1 cellular context compared by ENCODE assay signal in genomic region chr1:52141513-52142219, GRCh38.
TF ChIP-seq lines count a peak whose summit lies in the region.

A gene with protein sequence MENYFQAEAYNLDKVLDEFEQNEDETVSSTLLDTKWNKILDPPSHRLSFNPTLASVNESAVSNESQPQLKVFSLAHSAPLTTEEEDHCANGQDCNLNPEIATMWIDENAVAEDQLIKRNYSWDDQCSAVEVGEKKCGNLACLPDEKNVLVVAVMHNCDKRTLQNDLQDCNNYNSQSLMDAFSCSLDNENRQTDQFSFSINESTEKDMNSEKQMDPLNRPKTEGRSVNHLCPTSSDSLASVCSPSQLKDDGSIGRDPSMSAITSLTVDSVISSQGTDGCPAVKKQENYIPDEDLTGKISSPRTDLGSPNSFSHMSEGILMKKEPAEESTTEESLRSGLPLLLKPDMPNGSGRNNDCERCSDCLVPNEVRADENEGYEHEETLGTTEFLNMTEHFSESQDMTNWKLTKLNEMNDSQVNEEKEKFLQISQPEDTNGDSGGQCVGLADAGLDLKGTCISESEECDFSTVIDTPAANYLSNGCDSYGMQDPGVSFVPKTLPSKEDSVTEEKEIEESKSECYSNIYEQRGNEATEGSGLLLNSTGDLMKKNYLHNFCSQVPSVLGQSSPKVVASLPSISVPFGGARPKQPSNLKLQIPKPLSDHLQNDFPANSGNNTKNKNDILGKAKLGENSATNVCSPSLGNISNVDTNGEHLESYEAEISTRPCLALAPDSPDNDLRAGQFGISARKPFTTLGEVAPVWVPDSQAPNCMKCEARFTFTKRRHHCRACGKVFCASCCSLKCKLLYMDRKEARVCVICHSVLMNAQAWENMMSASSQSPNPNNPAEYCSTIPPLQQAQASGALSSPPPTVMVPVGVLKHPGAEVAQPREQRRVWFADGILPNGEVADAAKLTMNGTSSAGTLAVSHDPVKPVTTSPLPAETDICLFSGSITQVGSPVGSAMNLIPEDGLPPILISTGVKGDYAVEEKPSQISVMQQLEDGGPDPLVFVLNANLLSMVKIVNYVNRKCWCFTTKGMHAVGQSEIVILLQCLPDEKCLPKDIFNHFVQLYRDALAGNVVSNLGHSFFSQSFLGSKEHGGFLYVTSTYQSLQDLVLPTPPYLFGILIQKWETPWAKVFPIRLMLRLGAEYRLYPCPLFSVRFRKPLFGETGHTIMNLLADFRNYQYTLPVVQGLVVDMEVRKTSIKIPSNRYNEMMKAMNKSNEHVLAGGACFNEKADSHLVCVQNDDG (N-terminal part only) (plus strand): TSS chr1:52142089. CDS start chr1:52233207, 91,118 bp downstream.

TF ChIP-seq in HEK293, 187 proteins besides CTCF, POLR2A, EP300 and RAD21 (continued from another document):
- TF ChIP-seq, protein P1, sequence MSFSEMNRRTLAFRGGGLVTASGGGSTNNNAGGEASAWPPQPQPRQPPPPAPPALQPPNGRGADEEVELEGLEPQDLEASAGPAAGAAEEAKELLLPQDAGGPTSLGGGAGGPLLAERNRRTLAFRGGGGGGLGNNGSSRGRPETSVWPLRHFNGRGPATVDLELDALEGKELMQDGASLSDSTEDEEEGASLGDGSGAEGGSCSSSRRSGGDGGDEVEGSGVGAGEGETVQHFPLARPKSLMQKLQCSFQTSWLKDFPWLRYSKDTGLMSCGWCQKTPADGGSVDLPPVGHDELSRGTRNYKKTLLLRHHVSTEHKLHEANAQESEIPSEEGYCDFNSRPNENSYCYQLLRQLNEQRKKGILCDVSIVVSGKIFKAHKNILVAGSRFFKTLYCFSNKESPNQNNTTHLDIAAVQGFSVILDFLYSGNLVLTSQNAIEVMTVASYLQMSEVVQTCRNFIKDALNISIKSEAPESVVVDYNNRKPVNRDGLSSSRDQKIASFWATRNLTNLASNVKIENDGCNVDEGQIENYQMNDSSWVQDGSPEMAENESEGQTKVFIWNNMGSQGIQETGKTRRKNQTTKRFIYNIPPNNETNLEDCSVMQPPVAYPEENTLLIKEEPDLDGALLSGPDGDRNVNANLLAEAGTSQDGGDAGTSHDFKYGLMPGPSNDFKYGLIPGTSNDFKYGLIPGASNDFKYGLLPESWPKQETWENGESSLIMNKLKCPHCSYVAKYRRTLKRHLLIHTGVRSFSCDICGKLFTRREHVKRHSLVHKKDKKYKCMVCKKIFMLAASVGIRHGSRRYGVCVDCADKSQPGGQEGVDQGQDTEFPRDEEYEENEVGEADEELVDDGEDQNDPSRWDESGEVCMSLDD (tag by site-specific recombination; IDR thresholded peaks at IDR 0.05), result 0 out of 2 replicates have a peak, but pooled peaks have one; percentile 45
- TF ChIP-seq KLF16 (tag by site-specific recombination; IDR thresholded peaks at IDR 0.05) (no peak; the same call in 1 of the 2 replicates), ZNF362 (tag by site-specific recombination; IDR thresholded peaks at IDR 0.05) (0 out of 2 replicates have a peak, but pooled peaks have one; percentile 47), ZNF426 (tag by site-specific recombination; IDR thresholded peaks at IDR 0.05) (no peak), ZNF664 (tag by site-specific recombination; IDR thresholded peaks at IDR 0.05) (no peak), ZBTB21 (tag by site-specific recombination; IDR thresholded peaks at IDR 0.05) (no peak), ZBTB6 (tag by site-specific recombination; IDR thresholded peaks at IDR 0.05) (peak; percentile 33; the same call in 1 of the 2 replicates), ZBTB26 (tag by site-specific recombination; optimal IDR thresholded peaks at IDR 0.05) (peak; percentile 73), ZBTB11 (tag by site-specific recombination; conservative IDR thresholded peaks at IDR 0.05; ENCODE audit: low read depth) (peak; percentile 83), GLIS2 (tag by site-specific recombination; IDR thresholded peaks at IDR 0.05) (peak; percentile 56), ZNF639 (tag by site-specific recombination; IDR thresholded peaks at IDR 0.05) (no peak), ZXDB (tag by site-specific recombination; IDR thresholded peaks at IDR 0.05) (peak; percentile 47; the same call in 1 of the 2 replicates), ZNF292 (tag by site-specific recombination; IDR thresholded peaks at IDR 0.05; ENCODE audit: borderline replicate concordance, low read depth) (no peak), ZFP37 (tag by site-specific recombination; IDR thresholded peaks at IDR 0.05) (no peak), SCRT1 (tag by site-specific recombination; IDR thresholded peaks at IDR 0.05; ENCODE audit: borderline replicate concordance) (no peak), SP7 (tag by site-specific recombination; IDR thresholded peaks at IDR 0.05) (0 out of 2 replicates have a peak, but pooled peaks have one; percentile 11), YY2 (tag by site-specific recombination; IDR thresholded peaks at IDR 0.05) (no peak), ZNF626 (tag by site-specific recombination; IDR thresholded peaks at IDR 0.05) (no peak), SP2 (tag by site-specific recombination; IDR thresholded peaks at IDR 0.05) (peak; percentile 42), SP3 (tag by site-specific recombination; IDR thresholded peaks at IDR 0.05) (no peak), KLF8 (tag by site-specific recombination; IDR thresholded peaks at IDR 0.05) (no peak), ZFP3 (tag by site-specific recombination; IDR thresholded peaks at IDR 0.05; ENCODE audit: low read depth) (no peak)
- TF ChIP-seq, protein P2, sequence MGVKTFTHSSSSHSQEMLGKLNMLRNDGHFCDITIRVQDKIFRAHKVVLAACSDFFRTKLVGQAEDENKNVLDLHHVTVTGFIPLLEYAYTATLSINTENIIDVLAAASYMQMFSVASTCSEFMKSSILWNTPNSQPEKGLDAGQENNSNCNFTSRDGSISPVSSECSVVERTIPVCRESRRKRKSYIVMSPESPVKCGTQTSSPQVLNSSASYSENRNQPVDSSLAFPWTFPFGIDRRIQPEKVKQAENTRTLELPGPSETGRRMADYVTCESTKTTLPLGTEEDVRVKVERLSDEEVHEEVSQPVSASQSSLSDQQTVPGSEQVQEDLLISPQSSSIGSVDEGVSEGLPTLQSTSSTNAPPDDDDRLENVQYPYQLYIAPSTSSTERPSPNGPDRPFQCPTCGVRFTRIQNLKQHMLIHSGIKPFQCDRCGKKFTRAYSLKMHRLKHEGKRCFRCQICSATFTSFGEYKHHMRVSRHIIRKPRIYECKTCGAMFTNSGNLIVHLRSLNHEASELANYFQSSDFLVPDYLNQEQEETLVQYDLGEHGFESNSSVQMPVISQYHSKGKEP (tag by site-specific recombination; IDR thresholded peaks at IDR 0.05), result peak; percentile 42; the same call in 1 of the 2 replicates
